1 cellular context compared by ENCODE assay signal in the genomic region with DNA sequence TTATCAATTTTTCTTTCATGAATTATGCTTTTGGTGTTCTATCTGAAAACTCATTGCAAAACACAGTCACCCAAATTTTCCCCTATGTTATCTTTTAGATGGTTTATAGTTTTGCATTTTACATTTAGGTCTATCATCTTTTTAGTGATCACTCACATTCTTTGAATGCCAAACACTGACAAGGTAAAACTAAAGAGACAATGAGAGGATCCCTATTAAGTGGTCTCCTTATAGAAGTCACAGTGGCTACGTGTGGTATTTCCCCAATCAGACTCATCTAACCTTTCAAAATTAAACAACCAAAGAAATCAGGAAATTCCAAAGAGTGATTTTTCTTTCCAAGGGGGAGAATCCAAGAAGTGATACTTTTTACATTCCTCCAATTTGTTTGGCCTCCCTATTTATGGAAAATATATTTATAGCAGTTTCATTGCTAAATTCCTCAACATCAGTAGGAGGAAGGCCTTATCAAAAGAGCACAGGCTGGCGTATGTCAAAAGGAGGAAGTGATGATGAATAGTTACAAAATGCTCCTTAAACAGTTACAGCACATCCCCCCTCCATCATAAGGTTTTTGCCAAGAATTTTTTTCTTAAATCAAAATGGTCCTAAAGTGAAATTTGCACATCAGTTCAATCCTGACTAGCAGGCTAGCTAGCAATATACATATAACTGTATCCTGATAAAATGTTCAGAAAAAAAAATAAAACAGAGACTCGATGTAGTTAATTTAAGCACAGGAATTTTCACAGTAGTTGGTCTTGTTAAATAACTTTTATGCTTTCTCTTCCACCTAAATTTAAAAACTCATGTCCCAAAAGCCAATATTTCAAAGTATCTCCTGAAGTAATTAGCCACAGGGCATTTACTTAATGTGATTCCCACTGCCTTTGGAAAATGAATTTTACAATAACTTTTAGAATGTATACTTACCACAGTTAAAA.
TF ChIP-seq lines count a peak whose summit lies in the region.

No MANE protein-coding gene starts in this region.

TF ChIP-seq in K562, 482 proteins besides CTCF, POLR2A, EP300 and RAD21 (continued from another document):
- peak; percentile 73 for TF ChIP-seq JUND (IDR thresholded peaks at IDR 0.05; ENCODE audit: borderline replicate concordance, low read depth, low read length)
- TF ChIP-seq JUND (tag; IDR thresholded peaks at IDR 0.05; ENCODE audit: borderline replicate concordance, low read depth, low read length) = peak; percentile 45; the same call in 1 of the 3 replicates
- TF ChIP-seq CEBPG (CRISPR knock-in tag; IDR thresholded peaks at IDR 0.05) = no peak
- TF ChIP-seq CEBPG (tag; conservative IDR thresholded peaks at IDR 0.05 in 1 of 2, IDR thresholded peaks at IDR 0.05 in 1 of 2) = peak in 1 of 2 experiments; percentile 54; a peak in 1 of 4 replicates
- no peak for TF ChIP-seq EWSR1 (IDR thresholded peaks at IDR 0.05; ENCODE audit: borderline replicate concordance, low read depth, partially characterized antibody)
- peak in 1 of 2 experiments; percentile 78; a peak in 2 of 4 replicates for TF ChIP-seq TEAD1 (CRISPR knock-in tag; IDR thresholded peaks at IDR 0.05)
- peak; percentile 92 for TF ChIP-seq CBFA2T3 (IDR thresholded peaks at IDR 0.05)
- TF ChIP-seq, protein P1, sequence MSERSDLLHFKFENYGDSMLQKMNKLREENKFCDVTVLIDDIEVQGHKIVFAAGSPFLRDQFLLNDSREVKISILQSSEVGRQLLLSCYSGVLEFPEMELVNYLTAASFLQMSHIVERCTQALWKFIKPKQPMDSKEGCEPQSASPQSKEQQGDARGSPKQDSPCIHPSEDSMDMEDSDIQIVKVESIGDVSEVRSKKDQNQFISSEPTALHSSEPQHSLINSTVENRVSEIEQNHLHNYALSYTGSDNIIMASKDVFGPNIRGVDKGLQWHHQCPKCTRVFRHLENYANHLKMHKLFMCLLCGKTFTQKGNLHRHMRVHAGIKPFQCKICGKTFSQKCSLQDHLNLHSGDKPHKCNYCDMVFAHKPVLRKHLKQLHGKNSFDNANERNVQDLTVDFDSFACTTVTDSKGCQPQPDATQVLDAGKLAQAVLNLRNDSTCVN (CRISPR knock-in tag; IDR thresholded peaks at IDR 0.05) = no peak
- TF ChIP-seq, protein P2, sequence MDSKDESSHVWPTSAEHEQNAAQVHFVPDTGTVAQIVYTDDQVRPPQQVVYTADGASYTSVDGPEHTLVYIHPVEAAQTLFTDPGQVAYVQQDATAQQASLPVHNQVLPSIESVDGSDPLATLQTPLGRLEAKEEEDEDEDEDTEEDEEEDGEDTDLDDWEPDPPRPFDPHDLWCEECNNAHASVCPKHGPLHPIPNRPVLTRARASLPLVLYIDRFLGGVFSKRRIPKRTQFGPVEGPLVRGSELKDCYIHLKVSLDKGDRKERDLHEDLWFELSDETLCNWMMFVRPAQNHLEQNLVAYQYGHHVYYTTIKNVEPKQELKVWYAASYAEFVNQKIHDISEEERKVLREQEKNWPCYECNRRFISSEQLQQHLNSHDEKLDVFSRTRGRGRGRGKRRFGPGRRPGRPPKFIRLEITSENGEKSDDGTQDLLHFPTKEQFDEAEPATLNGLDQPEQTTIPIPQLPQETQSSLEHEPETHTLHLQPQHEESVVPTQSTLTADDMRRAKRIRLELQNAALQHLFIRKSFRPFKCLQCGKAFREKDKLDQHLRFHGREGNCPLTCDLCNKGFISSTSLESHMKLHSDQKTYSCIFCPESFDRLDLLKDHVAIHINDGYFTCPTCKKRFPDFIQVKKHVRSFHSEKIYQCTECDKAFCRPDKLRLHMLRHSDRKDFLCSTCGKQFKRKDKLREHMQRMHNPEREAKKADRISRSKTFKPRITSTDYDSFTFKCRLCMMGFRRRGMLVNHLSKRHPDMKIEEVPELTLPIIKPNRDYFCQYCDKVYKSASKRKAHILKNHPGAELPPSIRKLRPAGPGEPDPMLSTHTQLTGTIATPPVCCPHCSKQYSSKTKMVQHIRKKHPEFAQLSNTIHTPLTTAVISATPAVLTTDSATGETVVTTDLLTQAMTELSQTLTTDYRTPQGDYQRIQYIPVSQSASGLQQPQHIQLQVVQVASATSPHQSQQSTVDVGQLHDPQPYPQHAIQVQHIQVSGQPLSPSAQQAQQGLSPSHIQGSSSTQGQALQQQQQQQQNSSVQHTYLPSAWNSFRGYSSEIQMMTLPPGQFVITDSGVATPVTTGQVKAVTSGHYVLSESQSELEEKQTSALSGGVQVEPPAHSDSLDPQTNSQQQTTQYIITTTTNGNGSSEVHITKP (IDR thresholded peaks at IDR 0.05; ENCODE audit: partially characterized antibody) = peak; percentile 27
- TF ChIP-seq BACH1 (tag; IDR thresholded peaks at IDR 0.05) = no peak
- TF ChIP-seq FOXM1 (IDR thresholded peaks at IDR 0.05; ENCODE audit: low read depth) = peak; percentile 85
- no peak for TF ChIP-seq FOXM1 (CRISPR knock-in tag; IDR thresholded peaks at IDR 0.05; ENCODE audit: low read depth)
- TF ChIP-seq GATAD2B (IDR thresholded peaks at IDR 0.05; ENCODE audit: borderline replicate concordance) = peak; percentile 75
- peak; percentile 86; the same call in 1 of the 2 replicates for TF ChIP-seq STAT5A (IDR thresholded peaks at IDR 0.05; ENCODE audit: borderline replicate concordance, low read length)
- peak; percentile 73 for TF ChIP-seq GATA2 (CRISPR knock-in tag; IDR thresholded peaks at IDR 0.05)
- TF ChIP-seq KAT7 (CRISPR knock-in tag; IDR thresholded peaks at IDR 0.05; ENCODE audit: borderline replicate concordance) = peak; percentile 38; the same call in 1 of the 2 replicates
- TF ChIP-seq MTA3 (IDR thresholded peaks at IDR 0.05; ENCODE audit: borderline replicate concordance) = peak; percentile 21; the same call in 1 of the 2 replicates
- peak; percentile 97 for TF ChIP-seq MEF2D (tag; conservative IDR thresholded peaks at IDR 0.05; ENCODE audit: low read depth)
- 0 out of 2 replicates have a peak, but pooled peaks have one; percentile 50 for TF ChIP-seq NFATC3 (IDR thresholded peaks at IDR 0.05)
- peak; percentile 87 for TF ChIP-seq RNF2 (IDR thresholded peaks at IDR 0.05)
- 0 out of 2 replicates have a peak, but pooled peaks have one; percentile 26 for TF ChIP-seq POLR2H (tag; IDR thresholded peaks at IDR 0.05; ENCODE audit: low read depth)
- TF ChIP-seq, protein P3, sequence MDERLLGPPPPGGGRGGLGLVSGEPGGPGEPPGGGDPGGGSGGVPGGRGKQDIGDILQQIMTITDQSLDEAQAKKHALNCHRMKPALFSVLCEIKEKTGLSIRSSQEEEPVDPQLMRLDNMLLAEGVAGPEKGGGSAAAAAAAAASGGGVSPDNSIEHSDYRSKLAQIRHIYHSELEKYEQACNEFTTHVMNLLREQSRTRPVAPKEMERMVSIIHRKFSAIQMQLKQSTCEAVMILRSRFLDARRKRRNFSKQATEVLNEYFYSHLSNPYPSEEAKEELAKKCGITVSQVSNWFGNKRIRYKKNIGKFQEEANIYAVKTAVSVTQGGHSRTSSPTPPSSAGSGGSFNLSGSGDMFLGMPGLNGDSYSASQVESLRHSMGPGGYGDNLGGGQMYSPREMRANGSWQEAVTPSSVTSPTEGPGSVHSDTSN (CRISPR knock-in tag; IDR thresholded peaks at IDR 0.05; ENCODE audit: low read depth) = peak; percentile 38; the same call in 1 of the 2 replicates
- TF ChIP-seq, protein P3 (tag; conservative IDR thresholded peaks at IDR 0.05; ENCODE audit: low read depth) = peak; percentile 96
- TF ChIP-seq HNRNPUL1 (IDR thresholded peaks at IDR 0.05; ENCODE audit: low read length) = no peak
- peak; percentile 26; the same call in 1 of the 2 replicates for TF ChIP-seq BHLHE40 (IDR thresholded peaks at IDR 0.05; ENCODE audit: low read length)
- TF ChIP-seq, protein P4, sequence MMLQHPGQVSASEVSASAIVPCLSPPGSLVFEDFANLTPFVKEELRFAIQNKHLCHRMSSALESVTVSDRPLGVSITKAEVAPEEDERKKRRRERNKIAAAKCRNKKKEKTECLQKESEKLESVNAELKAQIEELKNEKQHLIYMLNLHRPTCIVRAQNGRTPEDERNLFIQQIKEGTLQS (IDR thresholded peaks at IDR 0.05) = peak; percentile 60
- TF ChIP-seq, protein P4 (CRISPR knock-in tag; conservative IDR thresholded peaks at IDR 0.05) = no peak
- peak; percentile 76 for TF ChIP-seq POLR2AphosphoS5 (IDR thresholded peaks at IDR 0.05; ENCODE audit: control insufficient read depth, insufficient read depth, low read depth, low read length)
- peak; percentile 97 for TF ChIP-seq SPI1 (IDR thresholded peaks at IDR 0.05; ENCODE audit: borderline replicate concordance, low read depth, low read length)
- peak; percentile 85 for TF ChIP-seq CXXC5 (CRISPR knock-in tag; IDR thresholded peaks at IDR 0.05)
- 0 out of 2 replicates have a peak, but pooled peaks have one; percentile 10 for TF ChIP-seq GTF2E2 (tag; IDR thresholded peaks at IDR 0.05)
- TF ChIP-seq TEAD4 (IDR thresholded peaks at IDR 0.05; ENCODE audit: low read length) = peak; percentile 94
- TF ChIP-seq TEAD4 (CRISPR knock-in tag; IDR thresholded peaks at IDR 0.05; ENCODE audit: borderline replicate concordance) = no peak
- TF ChIP-seq, protein P5, sequence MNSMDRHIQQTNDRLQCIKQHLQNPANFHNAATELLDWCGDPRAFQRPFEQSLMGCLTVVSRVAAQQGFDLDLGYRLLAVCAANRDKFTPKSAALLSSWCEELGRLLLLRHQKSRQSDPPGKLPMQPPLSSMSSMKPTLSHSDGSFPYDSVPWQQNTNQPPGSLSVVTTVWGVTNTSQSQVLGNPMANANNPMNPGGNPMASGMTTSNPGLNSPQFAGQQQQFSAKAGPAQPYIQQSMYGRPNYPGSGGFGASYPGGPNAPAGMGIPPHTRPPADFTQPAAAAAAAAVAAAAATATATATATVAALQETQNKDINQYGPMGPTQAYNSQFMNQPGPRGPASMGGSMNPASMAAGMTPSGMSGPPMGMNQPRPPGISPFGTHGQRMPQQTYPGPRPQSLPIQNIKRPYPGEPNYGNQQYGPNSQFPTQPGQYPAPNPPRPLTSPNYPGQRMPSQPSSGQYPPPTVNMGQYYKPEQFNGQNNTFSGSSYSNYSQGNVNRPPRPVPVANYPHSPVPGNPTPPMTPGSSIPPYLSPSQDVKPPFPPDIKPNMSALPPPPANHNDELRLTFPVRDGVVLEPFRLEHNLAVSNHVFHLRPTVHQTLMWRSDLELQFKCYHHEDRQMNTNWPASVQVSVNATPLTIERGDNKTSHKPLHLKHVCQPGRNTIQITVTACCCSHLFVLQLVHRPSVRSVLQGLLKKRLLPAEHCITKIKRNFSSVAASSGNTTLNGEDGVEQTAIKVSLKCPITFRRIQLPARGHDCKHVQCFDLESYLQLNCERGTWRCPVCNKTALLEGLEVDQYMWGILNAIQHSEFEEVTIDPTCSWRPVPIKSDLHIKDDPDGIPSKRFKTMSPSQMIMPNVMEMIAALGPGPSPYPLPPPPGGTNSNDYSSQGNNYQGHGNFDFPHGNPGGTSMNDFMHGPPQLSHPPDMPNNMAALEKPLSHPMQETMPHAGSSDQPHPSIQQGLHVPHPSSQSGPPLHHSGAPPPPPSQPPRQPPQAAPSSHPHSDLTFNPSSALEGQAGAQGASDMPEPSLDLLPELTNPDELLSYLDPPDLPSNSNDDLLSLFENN (IDR thresholded peaks at IDR 0.05; ENCODE audit: low read depth in 2 of 2, low read length in 2 of 2) = peak in 1 of 2 experiments; percentile 95; a peak in 2 of 4 replicates
- 0 out of 2 replicates have a peak, but pooled peaks have one; percentile 23 for TF ChIP-seq GABPB1 (CRISPR knock-in tag; IDR thresholded peaks at IDR 0.05)
- TF ChIP-seq ATF1 (CRISPR knock-in tag; IDR thresholded peaks at IDR 0.05) = no peak
- TF ChIP-seq ATF1 (tag; IDR thresholded peaks at IDR 0.05) = peak; percentile 37; the same call in 1 of the 2 replicates
- peak; percentile 71 for TF ChIP-seq BRD9 (IDR thresholded peaks at IDR 0.05; ENCODE audit: low read depth, partially characterized antibody)
- TF ChIP-seq MEIS2 (IDR thresholded peaks at IDR 0.05; ENCODE audit: partially characterized antibody) = peak; percentile 99
- TF ChIP-seq ATF7 (IDR thresholded peaks at IDR 0.05) = peak; percentile 29
- TF ChIP-seq NCOA1 (IDR thresholded peaks at IDR 0.05; ENCODE audit: low read depth) = peak; percentile 59; the same call in 1 of the 2 replicates
- TF ChIP-seq NCOA2 (IDR thresholded peaks at IDR 0.05; ENCODE audit: partially characterized antibody in 2 of 2) = peak; percentile 65 to 74
- TF ChIP-seq PML (IDR thresholded peaks at IDR 0.05; ENCODE audit: low read length) = peak; percentile 88
- TF ChIP-seq ZNF766 (CRISPR knock-in tag; conservative IDR thresholded peaks at IDR 0.05) = 0 out of 2 replicates have a peak, but pooled peaks have one; percentile 23
- TF ChIP-seq, protein P6, sequence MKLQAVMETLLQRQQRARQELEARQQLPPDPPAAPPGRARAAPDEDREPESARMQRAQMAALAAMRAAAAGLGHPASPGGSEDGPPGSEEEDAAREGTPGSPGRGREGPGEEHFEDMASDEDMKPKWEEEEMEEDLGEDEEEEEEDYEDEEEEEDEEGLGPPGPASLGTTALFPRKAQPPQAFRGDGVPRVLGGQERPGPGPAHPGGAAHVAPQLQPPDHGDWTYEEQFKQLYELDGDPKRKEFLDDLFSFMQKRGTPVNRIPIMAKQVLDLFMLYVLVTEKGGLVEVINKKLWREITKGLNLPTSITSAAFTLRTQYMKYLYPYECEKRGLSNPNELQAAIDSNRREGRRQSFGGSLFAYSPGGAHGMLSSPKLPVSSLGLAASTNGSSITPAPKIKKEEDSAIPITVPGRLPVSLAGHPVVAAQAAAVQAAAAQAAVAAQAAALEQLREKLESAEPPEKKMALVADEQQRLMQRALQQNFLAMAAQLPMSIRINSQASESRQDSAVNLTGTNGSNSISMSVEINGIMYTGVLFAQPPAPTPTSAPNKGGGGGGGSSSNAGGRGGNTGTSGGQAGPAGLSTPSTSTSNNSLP (IDR thresholded peaks at IDR 0.05; ENCODE audit: borderline replicate concordance, low read depth, low read length) = peak; percentile 98
- TF ChIP-seq, protein P7, sequence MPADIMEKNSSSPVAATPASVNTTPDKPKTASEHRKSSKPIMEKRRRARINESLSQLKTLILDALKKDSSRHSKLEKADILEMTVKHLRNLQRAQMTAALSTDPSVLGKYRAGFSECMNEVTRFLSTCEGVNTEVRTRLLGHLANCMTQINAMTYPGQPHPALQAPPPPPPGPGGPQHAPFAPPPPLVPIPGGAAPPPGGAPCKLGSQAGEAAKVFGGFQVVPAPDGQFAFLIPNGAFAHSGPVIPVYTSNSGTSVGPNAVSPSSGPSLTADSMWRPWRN (IDR thresholded peaks at IDR 0.05; ENCODE audit: low read depth) = peak; percentile 54; the same call in 1 of the 2 replicates
- no peak for TF ChIP-seq PHF21A (IDR thresholded peaks at IDR 0.05; ENCODE audit: borderline replicate concordance, low read depth)
- no peak for TF ChIP-seq ZNF79 (CRISPR knock-in tag; IDR thresholded peaks at IDR 0.05; ENCODE audit: low read depth)
